ENCODE assay signal across 1 cellular context in genomic region chr19:12140545-12141404, GRCh38.
TF ChIP-seq lines count a peak whose summit lies in the region.

No MANE protein-coding gene starts in this region.

TF ChIP-seq in HepG2, 621 proteins besides CTCF, POLR2A, EP300 and RAD21 (continued from another document and continues in another):
- TF ChIP-seq ZNF672 (CRISPR knock-in tag; IDR thresholded peaks at IDR 0.05) (no peak), ZFX (CRISPR knock-in tag; IDR thresholded peaks at IDR 0.05; ENCODE audit: low read depth) (peak; percentile 37), ZNF234 (CRISPR knock-in tag; conservative IDR thresholded peaks at IDR 0.05) (no peak), GABPB1 (CRISPR knock-in tag; IDR thresholded peaks at IDR 0.05) (peak; percentile 35; the same call in 1 of the 2 replicates), PRMT3 (CRISPR knock-in tag; IDR thresholded peaks at IDR 0.05; ENCODE audit: borderline replicate concordance, low read depth) (no peak), HES4 (CRISPR knock-in tag; IDR thresholded peaks at IDR 0.05; ENCODE audit: borderline replicate concordance) (0 out of 2 replicates have a peak, but pooled peaks have one; percentile 22), KIAA2018 (CRISPR knock-in tag; IDR thresholded peaks at IDR 0.05; ENCODE audit: borderline replicate concordance) (no peak), ZNF557 (CRISPR knock-in tag; IDR thresholded peaks at IDR 0.05) (no peak), ZNF570 (CRISPR knock-in tag; IDR thresholded peaks at IDR 0.05; ENCODE audit: borderline replicate concordance) (no peak), EZH2 (conservative IDR thresholded peaks at IDR 0.05; ENCODE audit: low read depth, low read length) (no peak), ZNF263 (CRISPR knock-in tag; IDR thresholded peaks at IDR 0.05) (no peak), ZNF17 (CRISPR knock-in tag; IDR thresholded peaks at IDR 0.05) (no peak), AGO2 (optimal IDR thresholded peaks at IDR 0.05; ENCODE audit: low read depth, low read length) (peak; percentile 24), AKAP8 (CRISPR knock-in tag; IDR thresholded peaks at IDR 0.05) (no peak), ZSCAN22 (CRISPR knock-in tag; IDR thresholded peaks at IDR 0.05) (no peak), MYC (CRISPR knock-in tag; IDR thresholded peaks at IDR 0.05; ENCODE audit: borderline replicate concordance) (no peak; the same call in 1 of the 2 replicates), MXD4 (CRISPR knock-in tag; IDR thresholded peaks at IDR 0.05) (no peak), HOXD1 (CRISPR knock-in tag; IDR thresholded peaks at IDR 0.05) (no peak), MAX (IDR thresholded peaks at IDR 0.05) (peak; percentile 34; the same call in 1 of the 2 replicates), EHMT2 (IDR thresholded peaks at IDR 0.05; ENCODE audit: borderline replicate concordance, low read depth, low read length) (no peak), ZNF788 (CRISPR knock-in tag; IDR thresholded peaks at IDR 0.05; ENCODE audit: borderline replicate concordance) (peak; percentile 58; the same call in 1 of the 2 replicates), ATF1 (CRISPR knock-in tag; IDR thresholded peaks at IDR 0.05) (no peak), RFXAP (CRISPR knock-in tag; IDR thresholded peaks at IDR 0.05; ENCODE audit: borderline replicate concordance) (no peak), CC2D1A (CRISPR knock-in tag; IDR thresholded peaks at IDR 0.05) (no peak), ZNF549 (CRISPR knock-in tag; IDR thresholded peaks at IDR 0.05) (no peak), ATF5 (CRISPR knock-in tag; IDR thresholded peaks at IDR 0.05; ENCODE audit: low read depth) (0 out of 2 replicates have a peak, but pooled peaks have one; percentile 20), ZNF44 (CRISPR knock-in tag; IDR thresholded peaks at IDR 0.05) (0 out of 2 replicates have a peak, but pooled peaks have one; percentile 8), ZNF264 (CRISPR knock-in tag; IDR thresholded peaks at IDR 0.05) (no peak), RFXANK (CRISPR knock-in tag; IDR thresholded peaks at IDR 0.05) (peak; percentile 14; the same call in 1 of the 2 replicates), BHLHE40 (IDR thresholded peaks at IDR 0.05; ENCODE audit: low read length) (peak; percentile 43; the same call in 1 of the 2 replicates), MAFG (CRISPR knock-in tag; IDR thresholded peaks at IDR 0.05) (no peak), MTA1 (CRISPR knock-in tag; IDR thresholded peaks at IDR 0.05; ENCODE audit: borderline replicate concordance) (0 out of 2 replicates have a peak, but pooled peaks have one; percentile 51), MXD3 (CRISPR knock-in tag; IDR thresholded peaks at IDR 0.05) (no peak), HDAC1 (CRISPR knock-in tag; IDR thresholded peaks at IDR 0.05) (no peak), ELF1 (CRISPR knock-in tag; IDR thresholded peaks at IDR 0.05) (peak; percentile 31; the same call in 1 of the 2 replicates), ZNF326 (CRISPR knock-in tag; IDR thresholded peaks at IDR 0.05; ENCODE audit: borderline replicate concordance) (no peak), ZNF761 (CRISPR knock-in tag; conservative IDR thresholded peaks at IDR 0.05) (no peak), HOXA3 (CRISPR knock-in tag; IDR thresholded peaks at IDR 0.05) (peak; percentile 25; the same call in 1 of the 2 replicates), NFKBIZ (CRISPR knock-in tag; IDR thresholded peaks at IDR 0.05) (no peak), NFYB (CRISPR knock-in tag; IDR thresholded peaks at IDR 0.05) (no peak), ZNF253 (CRISPR knock-in tag; IDR thresholded peaks at IDR 0.05; ENCODE audit: borderline replicate concordance) (no peak), ZNF775 (CRISPR knock-in tag; IDR thresholded peaks at IDR 0.05; ENCODE audit: borderline replicate concordance) (no peak), PPARG (CRISPR knock-in tag; conservative IDR thresholded peaks at IDR 0.05) (no peak), ZFP1 (CRISPR knock-in tag; IDR thresholded peaks at IDR 0.05) (0 out of 2 replicates have a peak, but pooled peaks have one; percentile 29), HNF4A (CRISPR knock-in tag; IDR thresholded peaks at IDR 0.05) (no peak), SPEN (CRISPR knock-in tag; IDR thresholded peaks at IDR 0.05; ENCODE audit: low read depth) (no peak), NFE2 (CRISPR knock-in tag; IDR thresholded peaks at IDR 0.05) (no peak), NR2F6 (IDR thresholded peaks at IDR 0.05) (no peak), NR2F6 (CRISPR knock-in tag; IDR thresholded peaks at IDR 0.05) (no peak), GATAD2A (CRISPR knock-in tag; IDR thresholded peaks at IDR 0.05) (peak; percentile 50; the same call in 1 of the 2 replicates)
- TF ChIP-seq, protein P1, sequence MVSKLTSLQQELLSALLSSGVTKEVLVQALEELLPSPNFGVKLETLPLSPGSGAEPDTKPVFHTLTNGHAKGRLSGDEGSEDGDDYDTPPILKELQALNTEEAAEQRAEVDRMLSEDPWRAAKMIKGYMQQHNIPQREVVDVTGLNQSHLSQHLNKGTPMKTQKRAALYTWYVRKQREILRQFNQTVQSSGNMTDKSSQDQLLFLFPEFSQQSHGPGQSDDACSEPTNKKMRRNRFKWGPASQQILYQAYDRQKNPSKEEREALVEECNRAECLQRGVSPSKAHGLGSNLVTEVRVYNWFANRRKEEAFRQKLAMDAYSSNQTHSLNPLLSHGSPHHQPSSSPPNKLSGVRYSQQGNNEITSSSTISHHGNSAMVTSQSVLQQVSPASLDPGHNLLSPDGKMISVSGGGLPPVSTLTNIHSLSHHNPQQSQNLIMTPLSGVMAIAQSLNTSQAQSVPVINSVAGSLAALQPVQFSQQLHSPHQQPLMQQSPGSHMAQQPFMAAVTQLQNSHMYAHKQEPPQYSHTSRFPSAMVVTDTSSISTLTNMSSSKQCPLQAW (CRISPR knock-in tag; IDR thresholded peaks at IDR 0.05): peak; percentile 63; the same call in 1 of the 2 replicates
- TF ChIP-seq, protein P2, sequence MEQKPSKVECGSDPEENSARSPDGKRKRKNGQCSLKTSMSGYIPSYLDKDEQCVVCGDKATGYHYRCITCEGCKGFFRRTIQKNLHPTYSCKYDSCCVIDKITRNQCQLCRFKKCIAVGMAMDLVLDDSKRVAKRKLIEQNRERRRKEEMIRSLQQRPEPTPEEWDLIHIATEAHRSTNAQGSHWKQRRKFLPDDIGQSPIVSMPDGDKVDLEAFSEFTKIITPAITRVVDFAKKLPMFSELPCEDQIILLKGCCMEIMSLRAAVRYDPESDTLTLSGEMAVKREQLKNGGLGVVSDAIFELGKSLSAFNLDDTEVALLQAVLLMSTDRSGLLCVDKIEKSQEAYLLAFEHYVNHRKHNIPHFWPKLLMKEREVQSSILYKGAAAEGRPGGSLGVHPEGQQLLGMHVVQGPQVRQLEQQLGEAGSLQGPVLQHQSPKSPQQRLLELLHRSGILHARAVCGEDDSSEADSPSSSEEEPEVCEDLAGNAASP (CRISPR knock-in tag; IDR thresholded peaks at IDR 0.05; ENCODE audit: borderline replicate concordance): 0 out of 2 replicates have a peak, but pooled peaks have one; percentile 32
- TF ChIP-seq, protein P3, sequence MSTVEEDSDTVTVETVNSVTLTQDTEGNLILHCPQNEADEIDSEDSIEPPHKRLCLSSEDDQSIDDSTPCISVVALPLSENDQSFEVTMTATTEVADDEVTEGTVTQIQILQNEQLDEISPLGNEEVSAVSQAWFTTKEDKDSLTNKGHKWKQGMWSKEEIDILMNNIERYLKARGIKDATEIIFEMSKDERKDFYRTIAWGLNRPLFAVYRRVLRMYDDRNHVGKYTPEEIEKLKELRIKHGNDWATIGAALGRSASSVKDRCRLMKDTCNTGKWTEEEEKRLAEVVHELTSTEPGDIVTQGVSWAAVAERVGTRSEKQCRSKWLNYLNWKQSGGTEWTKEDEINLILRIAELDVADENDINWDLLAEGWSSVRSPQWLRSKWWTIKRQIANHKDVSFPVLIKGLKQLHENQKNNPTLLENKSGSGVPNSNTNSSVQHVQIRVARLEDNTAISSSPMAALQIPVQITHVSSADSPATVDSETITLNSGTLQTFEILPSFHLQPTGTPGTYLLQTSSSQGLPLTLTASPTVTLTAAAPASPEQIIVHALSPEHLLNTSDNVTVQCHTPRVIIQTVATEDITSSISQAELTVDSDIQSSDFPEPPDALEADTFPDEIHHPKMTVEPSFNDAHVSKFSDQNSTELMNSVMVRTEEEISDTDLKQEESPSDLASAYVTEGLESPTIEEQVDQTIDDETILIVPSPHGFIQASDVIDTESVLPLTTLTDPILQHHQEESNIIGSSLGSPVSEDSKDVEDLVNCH (CRISPR knock-in tag; IDR thresholded peaks at IDR 0.05): no peak
- TF ChIP-seq, protein P4, sequence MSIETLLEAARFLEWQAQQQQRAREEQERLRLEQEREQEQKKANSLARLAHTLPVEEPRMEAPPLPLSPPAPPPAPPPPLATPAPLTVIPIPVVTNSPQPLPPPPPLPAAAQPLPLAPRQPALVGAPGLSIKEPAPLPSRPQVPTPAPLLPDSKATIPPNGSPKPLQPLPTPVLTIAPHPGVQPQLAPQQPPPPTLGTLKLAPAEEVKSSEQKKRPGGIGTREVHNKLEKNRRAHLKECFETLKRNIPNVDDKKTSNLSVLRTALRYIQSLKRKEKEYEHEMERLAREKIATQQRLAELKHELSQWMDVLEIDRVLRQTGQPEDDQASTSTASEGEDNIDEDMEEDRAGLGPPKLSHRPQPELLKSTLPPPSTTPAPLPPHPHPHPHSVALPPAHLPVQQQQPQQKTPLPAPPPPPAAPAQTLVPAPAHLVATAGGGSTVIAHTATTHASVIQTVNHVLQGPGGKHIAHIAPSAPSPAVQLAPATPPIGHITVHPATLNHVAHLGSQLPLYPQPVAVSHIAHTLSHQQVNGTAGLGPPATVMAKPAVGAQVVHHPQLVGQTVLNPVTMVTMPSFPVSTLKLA (IDR thresholded peaks at IDR 0.05): peak; percentile 35; the same call in 1 of the 2 replicates
- TF ChIP-seq, protein P5, sequence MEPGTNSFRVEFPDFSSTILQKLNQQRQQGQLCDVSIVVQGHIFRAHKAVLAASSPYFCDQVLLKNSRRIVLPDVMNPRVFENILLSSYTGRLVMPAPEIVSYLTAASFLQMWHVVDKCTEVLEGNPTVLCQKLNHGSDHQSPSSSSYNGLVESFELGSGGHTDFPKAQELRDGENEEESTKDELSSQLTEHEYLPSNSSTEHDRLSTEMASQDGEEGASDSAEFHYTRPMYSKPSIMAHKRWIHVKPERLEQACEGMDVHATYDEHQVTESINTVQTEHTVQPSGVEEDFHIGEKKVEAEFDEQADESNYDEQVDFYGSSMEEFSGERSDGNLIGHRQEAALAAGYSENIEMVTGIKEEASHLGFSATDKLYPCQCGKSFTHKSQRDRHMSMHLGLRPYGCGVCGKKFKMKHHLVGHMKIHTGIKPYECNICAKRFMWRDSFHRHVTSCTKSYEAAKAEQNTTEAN (CRISPR knock-in tag; conservative IDR thresholded peaks at IDR 0.05): no peak
